ENCODE assay signal across 25 cellular contexts in the genomic region with DNA sequence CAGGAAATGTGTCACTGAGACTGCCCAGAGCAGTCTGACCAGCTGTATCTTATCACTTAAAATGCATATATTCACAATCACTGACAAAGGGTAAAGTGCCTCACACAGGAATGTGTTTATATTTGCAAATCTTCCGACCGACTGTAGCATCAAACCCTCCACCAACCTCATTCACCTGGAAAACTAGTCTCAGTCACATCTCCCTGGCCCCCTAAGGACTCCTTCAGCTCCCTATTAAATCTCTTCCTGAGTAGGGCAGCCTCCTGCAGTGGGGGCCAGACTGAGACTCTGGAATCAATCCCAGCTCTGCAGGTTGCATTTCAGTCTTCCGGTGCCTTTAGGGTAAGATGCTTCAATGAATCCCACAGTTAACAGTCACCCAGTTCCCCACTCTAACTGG.
DNase-seq lines count a peak whose midpoint lies in the region; ATAC-seq and TF ChIP-seq lines count a peak whose summit lies in the region.
"Had no signal": no experiment of that assay in that cellular context is flagged by ENCODE, and none has a peak within 500 bp of the region (broad histone marks: within the 10 kb centered on the region; RNA-seq: fewer than 3 reads in every experiment).

No MANE protein-coding gene starts in this region.

- H2AFZ ChIP-seq in smooth muscle cell (ENCODE audit: low read depth): peak overlapping the region; percentile 48

- WGBS in HUES64: 22% methylated on average over 3 of the region's 3 CpGs
- 4% methylated on average over 3 of the region's 3 CpGs for WGBS in smooth muscle cell (ENCODE audit: low lambda C conversion rate)

- H3K4me3 ChIP-seq in HUES64 (ENCODE audit: low read length) (no peak overlapping the region), choroid plexus epithelial cell (ENCODE audit: low read depth, low read length) (no peak overlapping the region), smooth muscle cell (no peak overlapping the region)
- H3K4me3 ChIP-seq: breast epithelium, left lung, MG63, mucosa of descending colon, spleen, tibial nerve had no signal

- no peaks in the 10 kb centered on the region for H4K20me1 ChIP-seq in smooth muscle cell (ENCODE audit: low read depth)

- H3K9me3 ChIP-seq in HUES64 (ENCODE audit: insufficient read depth, low read depth, low read length) (no peaks in the 10 kb centered on the region), smooth muscle cell (replicated peaks; ENCODE audit: low read depth) (no peaks in the 10 kb centered on the region)
- H3K9me3 ChIP-seq: breast epithelium, left lung, MG63, mucosa of descending colon, spleen, tibial nerve had no signal

- peaks cover 33% of the 10 kb centered on the region for H3K4me1 ChIP-seq in HUES64 (ENCODE audit: insufficient read depth, low read length)
- H3K4me1 ChIP-seq in smooth muscle cell (ENCODE audit: low read depth): peaks cover 16% of the 10 kb centered on the region
- H3K4me1 ChIP-seq: breast epithelium, left lung, spleen, tibial nerve had no signal

- H3K27ac ChIP-seq in HUES64 (ENCODE audit: low read depth, low read length) (peak overlapping the region; percentile 43), smooth muscle cell (ENCODE audit: low read depth) (no peak overlapping the region)
- H3K27ac ChIP-seq: breast epithelium, epithelial cell of prostate, HL-60, left lung, spleen, tibial nerve, VCaP had no signal

- peak overlapping the region; percentile 23 for H3K4me2 ChIP-seq in smooth muscle cell

- no peak for ATAC-seq in GM21447 (IDR thresholded peaks at IDR 0.05; ENCODE audit: unreplicated experiment)
- ATAC-seq: left lung; mucosa of descending colon; stimulated activated naive CD8-positive, alpha-beta T cell treated with anti-CD3 and anti-CD28 coated beads, Interleukin-15, amount 100 ng/mL, for 72 hours had no signal

- no peak overlapping the region for H3K9ac ChIP-seq in HUES64 (ENCODE audit: low read depth, low read length)
- H3K9ac ChIP-seq in smooth muscle cell (ENCODE audit: low read depth): no peak overlapping the region

- H3K79me2 ChIP-seq in smooth muscle cell (ENCODE audit: low read depth): no peaks in the 10 kb centered on the region

- TF ChIP-seq CTCF in choroid plexus epithelial cell (conservative IDR thresholded peaks at IDR 0.05; ENCODE audit: low read depth, low read length): no peak
- TF ChIP-seq CTCF in smooth muscle cell (IDR thresholded peaks at IDR 0.05; ENCODE audit: borderline replicate concordance, insufficient read depth, poor library complexity, severe bottlenecking): no peak

- DNase-seq in choroid plexus epithelial cell (ENCODE audit: low read depth): peak; percentile 50
- DNase-seq in iPS-NIHi11 (ENCODE audit: low spot score): peak; percentile 29
- no peak for DNase-seq in smooth muscle cell (lab: John Stamatoyannopoulos, UW; ENCODE audit: unreplicated experiment)
- DNase-seq in cerebellar nuclear complex (lab: John Stamatoyannopoulos, UW): no peak
- DNase-seq in COLO829 (ENCODE audit: low spot score): no peak
- DNase-seq: activated effector memory CD4-positive, alpha-beta T cell treated with Interleukin-2 at 50 U/mL for 16 hours; CD8-positive, alpha-beta memory T cell; DMS53; HFFc6; left lung; MG63; mucosa of descending colon; NCI-H1436; NCI-H774; Right ventricle myocardium superior; spleen; stimulated activated CD4-positive, alpha-beta T cell treated with anti-CD3 and anti-CD28 coated beads, Interleukin-4, amount 100 ng/mL, for 4 hours; stimulated activated naive CD8-positive, alpha-beta T cell treated with anti-CD3 and anti-CD28 coated beads, Interleukin-15, amount 100 ng/mL, for 72 hours had no signal

- no peaks in the 10 kb centered on the region for H3K36me3 ChIP-seq in HUES64 (ENCODE audit: insufficient read depth, low read length)
- H3K36me3 ChIP-seq in smooth muscle cell (ENCODE audit: low read depth): no peaks in the 10 kb centered on the region
- H3K36me3 ChIP-seq: breast epithelium, left lung, MG63, spleen, tibial nerve had no signal

- H3K27me3 ChIP-seq in HUES64 (ENCODE audit: insufficient read depth, low read length): no peaks in the 10 kb centered on the region
- no peaks in the 10 kb centered on the region for H3K27me3 ChIP-seq in smooth muscle cell (ENCODE audit: low read depth)
- H3K27me3 ChIP-seq: breast epithelium, left lung, MG63, spleen, tibial nerve had no signal

- H3F3A ChIP-seq in smooth muscle cell (ENCODE audit: low read depth): no peaks in the 10 kb centered on the region

Comparison
In these comparisons a context has a peak if more than half of its experiments do, and no peak if none do; other contexts are left out.
1. DNase-seq: peak in choroid plexus epithelial cell (single experiment) and iPS-NIHi11 (single experiment); none in smooth muscle cell (single experiment), cerebellar nuclear complex (0 of 2) and COLO829 (single experiment).